In the genomic region with DNA sequence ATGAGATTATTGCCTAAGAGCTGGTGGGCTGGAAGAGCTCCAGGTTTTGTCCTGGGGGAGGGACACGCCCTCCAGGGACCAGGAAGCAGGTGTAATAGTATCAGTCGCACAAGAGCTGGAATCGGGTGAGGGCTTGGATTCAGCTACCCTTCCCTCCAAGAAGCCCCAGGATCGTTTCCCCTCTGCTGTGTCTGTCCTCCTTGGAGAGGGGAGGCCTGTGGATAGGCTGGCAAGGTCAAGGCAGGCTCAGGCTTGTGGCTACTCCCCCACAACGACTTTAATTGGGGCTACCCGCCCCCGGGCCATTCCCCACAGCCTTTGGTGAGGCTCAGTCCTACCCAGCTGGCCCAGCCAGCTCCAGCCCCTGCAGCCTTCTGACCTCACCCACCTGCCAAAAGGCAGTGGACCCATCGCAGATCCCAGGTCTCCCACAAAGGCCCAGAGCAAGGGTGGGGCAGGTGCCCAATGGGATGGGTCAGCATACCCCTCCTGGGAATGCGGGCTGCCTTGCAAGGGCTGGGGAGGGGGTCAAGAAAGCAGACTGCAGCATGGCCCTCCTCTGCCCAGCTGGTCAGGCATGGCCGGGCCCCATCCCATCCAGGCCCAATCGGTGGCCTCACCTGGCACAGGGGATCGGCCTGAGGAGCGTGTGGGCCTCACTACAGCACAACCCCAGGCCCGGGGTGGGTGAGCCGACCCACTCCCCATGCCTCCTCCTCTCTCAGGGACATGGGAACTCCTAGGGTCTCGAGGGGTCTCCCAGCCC, we compare ENCODE assay signal across 1 cellular context.
TF ChIP-seq lines count a peak whose summit lies in the region.

No MANE protein-coding gene starts in this region.

TF ChIP-seq in H1, 55 proteins besides CTCF, POLR2A, EP300 and RAD21:
- TF ChIP-seq BCL11A (IDR thresholded peaks at IDR 0.05; ENCODE audit: low read depth in 2 of 2, low read length in 2 of 2): no peak
- no peak for TF ChIP-seq ASH2L (IDR thresholded peaks at IDR 0.05; ENCODE audit: low read length)
- TF ChIP-seq SP4 (IDR thresholded peaks at IDR 0.05; ENCODE audit: low read length): no peak
- no peak for TF ChIP-seq YY1 (IDR thresholded peaks at IDR 0.05; ENCODE audit: low read depth, low read length)
- TF ChIP-seq EZH2 (IDR thresholded peaks at IDR 0.05; ENCODE audit: low read depth, low read length, severe bottlenecking): no peak
